8 cellular contexts compared by ENCODE assay signal in genomic region chr3:115217678-115218451, GRCh38.
A peak's percentile ranks its signal among the peaks of the same experiment; 100 is the strongest.
DNase-seq lines count a peak whose midpoint lies in the region; TF ChIP-seq lines count a peak whose summit lies in the region.

No MANE protein-coding gene starts in this region.

- no peaks in the 10 kb centered on the region for H3K4me1 Mint-ChIP-seq in activated CD4-positive, alpha-beta T cell treated with anti-CD3 and anti-CD28 coated beads, Interleukin-2, amount 10 ng/mL, durations not matched to agents 24 days and 14 days

- H3K4me1 ChIP-seq in smooth muscle cell (ENCODE audit: low read depth): peaks cover 12% of the 10 kb centered on the region

- no peaks in the 10 kb centered on the region for H3K9me3 ChIP-seq in smooth muscle cell (replicated peaks; ENCODE audit: low read depth)

- H3K9ac ChIP-seq in smooth muscle cell (ENCODE audit: low read depth): peak overlapping the region; percentile 62

- no peaks in the 10 kb centered on the region for H4K20me1 ChIP-seq in smooth muscle cell (ENCODE audit: low read depth)

- peak overlapping the region; percentile 70 for H2AFZ ChIP-seq in smooth muscle cell (ENCODE audit: low read depth)

- H3K9me3 Mint-ChIP-seq in activated CD4-positive, alpha-beta T cell treated with anti-CD3 and anti-CD28 coated beads, Interleukin-2, amount 10 ng/mL, durations not matched to agents 24 days and 14 days: peaks cover 5% of the 10 kb centered on the region

- H3K27me3 ChIP-seq in smooth muscle cell (ENCODE audit: low read depth): no peaks in the 10 kb centered on the region

- WGBS in smooth muscle cell (ENCODE audit: low lambda C conversion rate): 20% methylated on average over 7 of the region's 7 CpGs

- H3K4me3 Mint-ChIP-seq in activated CD4-positive, alpha-beta T cell treated with anti-CD3 and anti-CD28 coated beads, Interleukin-2, amount 10 ng/mL, durations not matched to agents 24 days and 14 days: no peak overlapping the region

- no peaks in the 10 kb centered on the region for H3K36me3 Mint-ChIP-seq in activated CD4-positive, alpha-beta T cell treated with anti-CD3 and anti-CD28 coated beads, Interleukin-2, amount 10 ng/mL, durations not matched to agents 24 days and 14 days (ENCODE audit: low read depth)

- H3K27ac ChIP-seq in smooth muscle cell (ENCODE audit: low read depth): peak overlapping the region; percentile 69

- H3K79me2 ChIP-seq in smooth muscle cell (ENCODE audit: low read depth): no peaks in the 10 kb centered on the region

- no peak overlapping the region for H3K27ac Mint-ChIP-seq in activated CD4-positive, alpha-beta T cell treated with anti-CD3 and anti-CD28 coated beads, Interleukin-2, amount 10 ng/mL, durations not matched to agents 24 days and 14 days

- in situ Hi-C loops in astrocyte of the spinal cord (cut with HindIII; ENCODE audit: low sequenced_read_pairs): no loop called here

- TF ChIP-seq CTCF in astrocyte of the spinal cord (IDR thresholded peaks at IDR 0.05; ENCODE audit: low read depth, low read length) (peak; percentile 69), smooth muscle cell (IDR thresholded peaks at IDR 0.05; ENCODE audit: borderline replicate concordance, insufficient read depth, poor library complexity, severe bottlenecking) (peak; percentile 77)

- intact Hi-C loops in activated CD4-positive, alpha-beta T cell treated with anti-CD3 and anti-CD28 coated beads, Interleukin-2, amount 10 ng/mL, durations not matched to agents 24 days and 14 days (cut with micrococcal nuclease): loop anchor here (10.0 kb wide), 1 partner anchor 477 kb away; no protein-coding TSS in a partner anchor

- H3F3A ChIP-seq in smooth muscle cell (ENCODE audit: low read depth): peaks cover 3% of the 10 kb centered on the region

- H3K36me3 ChIP-seq in smooth muscle cell (ENCODE audit: low read depth): no peaks in the 10 kb centered on the region

- H3K4me2 ChIP-seq in smooth muscle cell: peak overlapping the region; percentile 85

- H3K4me3 ChIP-seq in astrocyte of the spinal cord (ENCODE audit: low read depth, low read length) (no peak overlapping the region), smooth muscle cell (peak overlapping the region; percentile 32)

- DNase-seq in activated CD4-positive, alpha-beta T cell treated with anti-CD3 and anti-CD28 coated beads, Interleukin-2, amount 10 ng/mL, durations not matched to agents 24 days and 14 days: peak; percentile 61
- DNase-seq in activated CD4-positive, alpha-beta T cell treated with anti-CD3 and anti-CD28 coated beads for 1 hour: no peak
- DNase-seq in HK-2 (ENCODE audit: unreplicated experiment) (peak; percentile 11), NCI-H510A (lab: John Stamatoyannopoulos, UW) (peak; percentile 4), astrocyte of the spinal cord (ENCODE audit: low read depth, low spot score) (peak; percentile 87), iPS DF 4.7 (ENCODE audit: extremely low read depth, low spot score) (peak; percentile 16), smooth muscle cell (lab: John Stamatoyannopoulos, UW; ENCODE audit: unreplicated experiment) (no peak), activated gamma-delta T cell (lab: John Stamatoyannopoulos, UW) (no peak)

- peaks cover under 1% of the 10 kb centered on the region for H3K27me3 Mint-ChIP-seq in activated CD4-positive, alpha-beta T cell treated with anti-CD3 and anti-CD28 coated beads, Interleukin-2, amount 10 ng/mL, durations not matched to agents 24 days and 14 days

Comparison
In these comparisons a context has a peak if more than half of its experiments do, and no peak if none do; other contexts are left out.
1. DNase-seq: peak in activated CD4-positive, alpha-beta T cell treated with anti-CD3 and anti-CD28 coated beads, Interleukin-2, amount 10 ng/mL, durations not matched to agents 24 days and 14 days (single experiment), HK-2 (single experiment), NCI-H510A (single experiment), astrocyte of the spinal cord (single experiment) and iPS DF 4.7 (single experiment); none in activated CD4-positive, alpha-beta T cell treated with anti-CD3 and anti-CD28 coated beads for 1 hour (single experiment), smooth muscle cell (single experiment) and activated gamma-delta T cell (single experiment).